Comparison of ENCODE assay signal across 20 cellular contexts in genomic region chr4:3184725-3185124, GRCh38.
DNase-seq lines count a peak whose midpoint lies in the region; ATAC-seq and TF ChIP-seq lines count a peak whose summit lies in the region.
"Had no signal": no experiment of that assay in that cellular context is flagged by ENCODE, and none has a peak within 500 bp of the region (broad histone marks: within the 10 kb centered on the region; RNA-seq: fewer than 3 reads in every experiment).

No MANE protein-coding gene starts in this region.

- no peak for TF ChIP-seq POLR2A in gastrocnemius medialis (IDR thresholded peaks at IDR 0.05)

- intact Hi-C loops in activated CD8-positive, alpha-beta T cell treated with anti-CD3 and anti-CD28 coated beads for 36 hours (cut with micrococcal nuclease), result no loop called here
- intact Hi-C loops in gastrocnemius medialis (cut with DNase I; ENCODE audit: low total_unique reads), result no loop called here

- peak overlapping the region; percentile 39 for H3K27ac Mint-ChIP-seq in activated CD8-positive, alpha-beta T cell treated with anti-CD3 and anti-CD28 coated beads, Interleukin-2, amount 10 ng/mL, durations not matched to agents 7 days and 5 days
- H3K27ac Mint-ChIP-seq in activated CD8-positive, alpha-beta T cell treated with anti-CD3 and anti-CD28 coated beads for 36 hours, result no peak overlapping the region
- peak overlapping the region; percentile 60 for H3K27ac Mint-ChIP-seq in activated T-helper 17 cell treated with anti-CD3 and anti-CD28 coated beads, Interleukin-2, amount 50 U/mL, for 72 hours
- peak overlapping the region; percentile 4 to 89 (median 70) for H3K27ac Mint-ChIP-seq in immature natural killer cell
- H3K27ac Mint-ChIP-seq in stimulated activated memory B cell treated with anti-CD40 and anti-IgM and Interleukin-4, amounts not matched to agents 10 μg/mL and 1 μg/mL and 100 μg/mL, for 72 hours, result peak overlapping the region; percentile 1
- H3K27ac Mint-ChIP-seq: B cell had no signal

- no peak for ATAC-seq in activated CD8-positive, alpha-beta T cell treated with anti-CD3 and anti-CD28 coated beads, Interleukin-2, amount 10 ng/mL, durations not matched to agents 7 days and 5 days
- ATAC-seq in activated CD8-positive, alpha-beta T cell treated with anti-CD3 and anti-CD28 coated beads for 36 hours, result no peak
- no peak for ATAC-seq in activated T-helper 17 cell treated with anti-CD3 and anti-CD28 coated beads, Interleukin-2, amount 50 U/mL, for 72 hours (replicated peaks)
- ATAC-seq in stimulated activated memory B cell treated with anti-CD40 and anti-IgM and Interleukin-4, amounts not matched to agents 10 μg/mL and 1 μg/mL and 100 μg/mL, for 72 hours, result no peak
- ATAC-seq in gastrocnemius medialis, result no peak
- ATAC-seq: Right ventricle myocardium inferior had no signal

- no peaks in the 10 kb centered on the region for H3K4me1 Mint-ChIP-seq in activated CD8-positive, alpha-beta T cell treated with anti-CD3 and anti-CD28 coated beads, Interleukin-2, amount 10 ng/mL, durations not matched to agents 7 days and 5 days (ENCODE audit: low read depth)
- H3K4me1 Mint-ChIP-seq in activated CD8-positive, alpha-beta T cell treated with anti-CD3 and anti-CD28 coated beads for 36 hours (ENCODE audit: low read depth), result no peaks in the 10 kb centered on the region
- H3K4me1 Mint-ChIP-seq in activated T-helper 17 cell treated with anti-CD3 and anti-CD28 coated beads, Interleukin-2, amount 50 U/mL, for 72 hours, result peaks cover 13% of the 10 kb centered on the region
- H3K4me1 Mint-ChIP-seq in immature natural killer cell, result peaks cover 64 to 66% of the 10 kb centered on the region in 2 donors
- peaks cover 9% of the 10 kb centered on the region for H3K4me1 Mint-ChIP-seq in stimulated activated memory B cell treated with anti-CD40 and anti-IgM and Interleukin-4, amounts not matched to agents 10 μg/mL and 1 μg/mL and 100 μg/mL, for 72 hours

- CTCF ChIA-PET in activated CD8-positive, alpha-beta T cell treated with anti-CD3 and anti-CD28 coated beads, Interleukin-2, amount 10 ng/mL, durations not matched to agents 7 days and 5 days (lab: Charles Lee), result interaction anchor here (0.7 kb wide), 1 partner anchor 296 kb away, joined by 3 read pairs; no protein-coding TSS in a partner anchor
- CTCF ChIA-PET in activated CD8-positive, alpha-beta T cell treated with anti-CD3 and anti-CD28 coated beads for 36 hours (lab: Charles Lee), result interaction anchor here (1.1 kb wide), 1 partner anchor 12 kb away, joined by 4 read pairs; no protein-coding TSS in a partner anchor

- H3K9me3 Mint-ChIP-seq in activated CD8-positive, alpha-beta T cell treated with anti-CD3 and anti-CD28 coated beads, Interleukin-2, amount 10 ng/mL, durations not matched to agents 7 days and 5 days (ENCODE audit: insufficient read depth), result no peaks in the 10 kb centered on the region
- H3K9me3 Mint-ChIP-seq in activated CD8-positive, alpha-beta T cell treated with anti-CD3 and anti-CD28 coated beads for 36 hours, result no peaks in the 10 kb centered on the region
- no peaks in the 10 kb centered on the region for H3K9me3 Mint-ChIP-seq in activated T-helper 17 cell treated with anti-CD3 and anti-CD28 coated beads, Interleukin-2, amount 50 U/mL, for 72 hours
- H3K9me3 Mint-ChIP-seq in immature natural killer cell, result no peaks in the 10 kb centered on the region
- no peaks in the 10 kb centered on the region for H3K9me3 Mint-ChIP-seq in stimulated activated memory B cell treated with anti-CD40 and anti-IgM and Interleukin-4, amounts not matched to agents 10 μg/mL and 1 μg/mL and 100 μg/mL, for 72 hours

- no peak for TF ChIP-seq CTCF in activated CD8-positive, alpha-beta T cell treated with anti-CD3 and anti-CD28 coated beads for 36 hours (IDR thresholded peaks at IDR 0.05)
- no peak for TF ChIP-seq CTCF in gastrocnemius medialis (IDR thresholded peaks at IDR 0.05 in 4 of 5, conservative IDR thresholded peaks at IDR 0.05 in 1 of 5)

- in situ Hi-C loops in gastrocnemius medialis (cut with MboI; ENCODE audit: low sequenced_read_pairs in 4 of 4), result no loop called here

- no peaks in the 10 kb centered on the region for H3K27me3 ChIP-seq in gastrocnemius medialis

- H3K36me3 ChIP-seq in gastrocnemius medialis, result peaks cover 2 to 72% of the 10 kb centered on the region in 2 donors

- no peaks in the 10 kb centered on the region for H3K27me3 Mint-ChIP-seq in activated CD8-positive, alpha-beta T cell treated with anti-CD3 and anti-CD28 coated beads, Interleukin-2, amount 10 ng/mL, durations not matched to agents 7 days and 5 days (ENCODE audit: low read depth)
- no peaks in the 10 kb centered on the region for H3K27me3 Mint-ChIP-seq in activated CD8-positive, alpha-beta T cell treated with anti-CD3 and anti-CD28 coated beads for 36 hours
- H3K27me3 Mint-ChIP-seq in activated T-helper 17 cell treated with anti-CD3 and anti-CD28 coated beads, Interleukin-2, amount 50 U/mL, for 72 hours, result no peaks in the 10 kb centered on the region
- peaks cover 0 to 5% (median 0%) of the 10 kb centered on the region in 3 donors for H3K27me3 Mint-ChIP-seq in immature natural killer cell (ENCODE audit: low read depth in 3 of 3)
- no peaks in the 10 kb centered on the region for H3K27me3 Mint-ChIP-seq in stimulated activated memory B cell treated with anti-CD40 and anti-IgM and Interleukin-4, amounts not matched to agents 10 μg/mL and 1 μg/mL and 100 μg/mL, for 72 hours
- H3K27me3 Mint-ChIP-seq: B cell had no signal

- H3K36me3 Mint-ChIP-seq in activated CD8-positive, alpha-beta T cell treated with anti-CD3 and anti-CD28 coated beads, Interleukin-2, amount 10 ng/mL, durations not matched to agents 7 days and 5 days (ENCODE audit: low read depth), result peaks cover 45% of the 10 kb centered on the region
- peaks cover 34% of the 10 kb centered on the region for H3K36me3 Mint-ChIP-seq in activated CD8-positive, alpha-beta T cell treated with anti-CD3 and anti-CD28 coated beads for 36 hours (ENCODE audit: low read depth)
- peaks cover 98% of the 10 kb centered on the region for H3K36me3 Mint-ChIP-seq in activated T-helper 17 cell treated with anti-CD3 and anti-CD28 coated beads, Interleukin-2, amount 50 U/mL, for 72 hours (ENCODE audit: low read depth)
- peaks cover 62 to 85% (median 77%) of the 10 kb centered on the region in 3 donors for H3K36me3 Mint-ChIP-seq in immature natural killer cell
- H3K36me3 Mint-ChIP-seq in stimulated activated memory B cell treated with anti-CD40 and anti-IgM and Interleukin-4, amounts not matched to agents 10 μg/mL and 1 μg/mL and 100 μg/mL, for 72 hours, result peaks cover 89% of the 10 kb centered on the region

- POLR2A ChIA-PET in activated CD8-positive, alpha-beta T cell treated with anti-CD3 and anti-CD28 coated beads, Interleukin-2, amount 10 ng/mL, durations not matched to agents 7 days and 5 days (lab: Charles Lee), result no interaction called here
- POLR2A ChIA-PET in activated CD8-positive, alpha-beta T cell treated with anti-CD3 and anti-CD28 coated beads for 36 hours (lab: Charles Lee), result no interaction called here

- DNase-seq in activated CD8-positive, alpha-beta T cell treated with anti-CD3 and anti-CD28 coated beads, Interleukin-2, amount 10 ng/mL, durations not matched to agents 7 days and 5 days, result no peak
- DNase-seq in activated CD8-positive, alpha-beta T cell treated with anti-CD3 and anti-CD28 coated beads for 36 hours, result no peak
- no peak for DNase-seq in immature natural killer cell
- DNase-seq in ureter (ENCODE audit: low spot score), result no peak
- no peak for DNase-seq in gastrocnemius medialis
- DNase-seq in MV-4-11 (lab: John Stamatoyannopoulos, UW), result no peak
- DNase-seq: activated CD4-positive, alpha-beta T cell treated with anti-CD3 and anti-CD28 coated beads, Interleukin-2, amount 50 U/mL, for 4 hours; activated gamma-delta T cell; activated T-cell treated with anti-CD3 and anti-CD28 coated beads for 4 hours; amygdala; NCI-H1105; NCI-H2029; NCI-H345; NCI-H774; T-helper 9 cell; WERI-Rb-1 had no signal

- H3K4me3 ChIP-seq in gastrocnemius medialis, result no peak overlapping the region

- no peak overlapping the region for H3K4me3 Mint-ChIP-seq in activated CD8-positive, alpha-beta T cell treated with anti-CD3 and anti-CD28 coated beads, Interleukin-2, amount 10 ng/mL, durations not matched to agents 7 days and 5 days
- H3K4me3 Mint-ChIP-seq in activated CD8-positive, alpha-beta T cell treated with anti-CD3 and anti-CD28 coated beads for 36 hours, result no peak overlapping the region
- H3K4me3 Mint-ChIP-seq in activated T-helper 17 cell treated with anti-CD3 and anti-CD28 coated beads, Interleukin-2, amount 50 U/mL, for 72 hours, result no peak overlapping the region
- no peak overlapping the region for H3K4me3 Mint-ChIP-seq in immature natural killer cell
- no peak overlapping the region for H3K4me3 Mint-ChIP-seq in stimulated activated memory B cell treated with anti-CD40 and anti-IgM and Interleukin-4, amounts not matched to agents 10 μg/mL and 1 μg/mL and 100 μg/mL, for 72 hours
- H3K4me3 Mint-ChIP-seq: B cell had no signal

- no peaks in the 10 kb centered on the region for H3K9me3 ChIP-seq in gastrocnemius medialis

- peaks cover 0 to 7% of the 10 kb centered on the region in 2 donors for H3K4me1 ChIP-seq in gastrocnemius medialis

- no peak overlapping the region for H3K27ac ChIP-seq in gastrocnemius medialis
- H3K27ac ChIP-seq: WERI-Rb-1 had no signal
